Comparison of ENCODE assay signal across 15 cellular contexts in the genomic region with DNA sequence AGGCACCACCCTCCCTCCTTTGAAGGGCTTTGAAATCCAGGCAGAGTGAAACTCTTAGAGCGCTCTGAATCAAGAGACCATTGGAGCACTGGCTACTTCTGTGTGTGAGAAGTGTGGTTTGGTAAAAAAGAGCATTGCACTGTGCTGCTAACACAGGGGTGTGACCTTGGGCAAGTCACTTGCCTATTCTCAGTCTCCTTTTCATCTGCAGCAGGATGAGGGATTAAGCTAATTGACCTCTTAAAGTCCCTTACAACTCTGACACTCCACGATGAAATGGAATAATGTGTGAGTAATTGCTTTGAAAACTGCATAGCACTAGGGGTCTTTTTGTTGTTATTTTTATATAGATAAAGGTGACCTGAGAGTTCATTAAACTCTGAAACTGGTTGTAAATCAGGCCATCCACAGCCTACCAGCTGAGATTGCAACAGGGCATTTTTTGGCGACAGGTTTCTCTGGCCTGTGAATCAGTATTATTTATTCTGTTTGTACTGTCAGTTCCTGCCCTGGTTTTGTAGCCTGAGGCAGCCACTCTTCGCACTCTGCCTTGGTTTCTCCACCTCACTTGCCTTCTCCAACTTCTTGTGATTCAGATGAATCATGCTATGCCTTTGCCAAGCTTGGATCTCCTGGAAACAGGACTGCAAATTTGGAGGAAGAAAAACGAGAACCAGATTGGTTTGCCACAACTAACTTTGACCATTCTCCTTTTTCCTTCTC.
DNase-seq lines count a peak whose midpoint lies in the region; ATAC-seq, FAIRE-seq and TF ChIP-seq lines count a peak whose summit lies in the region.
"Had no signal": no experiment of that assay in that cellular context is flagged by ENCODE, and none has a peak within 500 bp of the region (broad histone marks: within the 10 kb centered on the region; RNA-seq: fewer than 3 reads in every experiment).

No MANE protein-coding gene starts in this region.

- no peak for TF ChIP-seq RAD21 in liver (IDR thresholded peaks at IDR 0.05)

- 61% methylated on average over 5 of the region's 5 CpGs for WGBS in liver

- FAIRE-seq in bronchial epithelial cell (lab: Jason Lieb, UNC): peak; percentile 83

- H3K9me3 ChIP-seq in liver (ENCODE audit: control insufficient read depth in 4 of 4, low read length in 3 of 4): no peaks in the 10 kb centered on the region
- H3K9me3 ChIP-seq: stomach had no signal

- no peak for ATAC-seq in HG03521 (IDR thresholded peaks at IDR 0.05; ENCODE audit: unreplicated experiment)

- 0 out of 2 replicates have a peak overlapping the region, but pooled peaks have one; percentile 24 for H3K27ac Mint-ChIP-seq in HFFc6
- peak overlapping the region; percentile 79 for H3K27ac Mint-ChIP-seq in type B pancreatic cell

- H3K27me3 Mint-ChIP-seq in HFFc6 (ENCODE audit: insufficient read depth): peaks cover 6% of the 10 kb centered on the region
- H3K27me3 Mint-ChIP-seq in type B pancreatic cell: peaks cover 16% of the 10 kb centered on the region

- peaks cover 30% of the 10 kb centered on the region for H3K4me1 Mint-ChIP-seq in HFFc6 (ENCODE audit: low read depth)
- peaks cover 12% of the 10 kb centered on the region for H3K4me1 Mint-ChIP-seq in type B pancreatic cell (ENCODE audit: unreplicated experiment)

- H3K27ac ChIP-seq in liver (ENCODE audit: low read depth in 1 of 2, low read length in 2 of 2): no peak overlapping the region
- H3K27ac ChIP-seq: HL-60, VCaP had no signal

- H3K4me3 Mint-ChIP-seq in HFFc6 (no peak overlapping the region; the same call in 1 of the 2 replicates), type B pancreatic cell (peak overlapping the region; percentile 37)

- H3K9me3 Mint-ChIP-seq in HFFc6 (no peaks in the 10 kb centered on the region), type B pancreatic cell (no peaks in the 10 kb centered on the region)
- H3K9me3 Mint-ChIP-seq: CD14-positive monocyte had no signal

- TF ChIP-seq CTCF in HFFc6 (IDR thresholded peaks at IDR 0.05) (no peak), bronchial epithelial cell (IDR thresholded peaks at IDR 0.05; ENCODE audit: insufficient read depth, low read length, severe bottlenecking) (no peak), liver (IDR thresholded peaks at IDR 0.05; ENCODE audit: low read depth, low read length, missing input control) (no peak), type B pancreatic cell (conservative IDR thresholded peaks at IDR 0.05) (no peak)

- no peak overlapping the region for H3K4me3 ChIP-seq in bronchial epithelial cell (ENCODE audit: low read depth, low read length)
- no peak overlapping the region for H3K4me3 ChIP-seq in liver (ENCODE audit: low read depth in 1 of 3, low read length in 3 of 3)
- H3K4me3 ChIP-seq: lung, stomach had no signal

- no peaks in the 10 kb centered on the region for H3K36me3 ChIP-seq in bronchial epithelial cell (ENCODE audit: control insufficient read depth, insufficient read depth, low read length)
- no peaks in the 10 kb centered on the region for H3K36me3 ChIP-seq in liver (ENCODE audit: control insufficient read depth in 4 of 4, insufficient read depth in 3 of 4, low read depth in 1 of 4, low read length in 3 of 4)
- H3K36me3 ChIP-seq: stomach had no signal

- no peak overlapping the region for H3K9ac ChIP-seq in liver (ENCODE audit: low read depth in 1 of 2, low read length in 2 of 2)

- DNase-seq in HFFc6 (peak; percentile 27), bronchial epithelial cell (ENCODE audit: low read depth) (peak; percentile 98), type B pancreatic cell (ENCODE audit: extremely low spot score, unreplicated experiment) (no peak), ecto neural progenitor cell (ENCODE audit: low spot score) (no peak)
- no peak for DNase-seq in activated CD4-positive, alpha-beta T cell treated with anti-CD3 and anti-CD28 coated beads for 1 hour
- DNase-seq: foreskin melanocyte, Kasumi-1, NCI-H510A treated with DMSO at 0.1 percent for 48 hours, stomach had no signal

- peaks cover 0 to 5% (median 2%) of the 10 kb centered on the region in 4 donors for H3K4me1 ChIP-seq in liver (ENCODE audit: control insufficient read depth in 4 of 4, insufficient read depth in 4 of 4, low read length in 3 of 4)

- H3K36me3 Mint-ChIP-seq in HFFc6 (ENCODE audit: low read depth) (no peaks in the 10 kb centered on the region), type B pancreatic cell (peaks cover 5% of the 10 kb centered on the region)

- H3K27me3 ChIP-seq in bronchial epithelial cell (ENCODE audit: control insufficient read depth, insufficient read depth, low read length) (no peaks in the 10 kb centered on the region), liver (ENCODE audit: control insufficient read depth in 4 of 4, insufficient read depth in 4 of 4, low read length in 3 of 4) (no peaks in the 10 kb centered on the region)
- H3K27me3 ChIP-seq: stomach had no signal

TF ChIP-seq in liver, 16 proteins besides CTCF, POLR2A, EP300 and RAD21:
- TF ChIP-seq YY1 (IDR thresholded peaks at IDR 0.05) (no peak), RXRA (IDR thresholded peaks at IDR 0.05) (peak; percentile 24 to 53), HNF4A (conservative IDR thresholded peaks at IDR 0.05) (peak in 1 of 2 donors; percentile 7)

Comparison
In these comparisons a context has a peak if more than half of its experiments do, and no peak if none do; other contexts are left out.
1. DNase-seq: peak in HFFc6 (single experiment) and bronchial epithelial cell (single experiment); none in type B pancreatic cell (single experiment), activated CD4-positive, alpha-beta T cell treated with anti-CD3 and anti-CD28 coated beads for 1 hour (single experiment) and ecto neural progenitor cell (single experiment).